15 cellular contexts compared by ENCODE assay signal in genomic region chr7:150569245-150569644, GRCh38. TPM values are rescaled to one million over a fixed set of nuclear protein-coding genes. Genes with fewer than 3 reads are reported as not detected.
DNase-seq lines count a peak whose midpoint lies in the region; ATAC-seq and TF ChIP-seq lines count a peak whose summit lies in the region.
"Had no signal": no experiment of that assay in that cellular context is flagged by ENCODE, and none has a peak within 500 bp of the region (broad histone marks: within the 10 kb centered on the region; RNA-seq: fewer than 3 reads in every experiment).

No MANE protein-coding gene starts in this region.

- H3K27ac ChIP-seq in BLaER1 treated with 17β-estradiol and CSF1 and Interleukin-3, amounts not matched to agents 10 nM and 100 nM: peak overlapping the region in 7 of 11 experiments; percentile 32 to 82 (median 67); a peak in 14 of 22 replicates
- H3K27ac ChIP-seq: SK-N-MC had no signal

- no peaks in the 10 kb centered on the region for H3K27me3 Mint-ChIP-seq in central memory CD8-positive, alpha-beta T cell
- no peaks in the 10 kb centered on the region for H3K27me3 Mint-ChIP-seq in natural killer cell (ENCODE audit: low read depth in 2 of 2)

- peaks cover 0 to 43% (median 0%) of the 10 kb centered on the region in 11 experiments; a peak in 6 of 22 replicates for H3K36me3 ChIP-seq in BLaER1 treated with 17β-estradiol and CSF1 and Interleukin-3, amounts not matched to agents 10 nM and 100 nM

- peaks cover 57% of the 10 kb centered on the region for H3K4me1 Mint-ChIP-seq in central memory CD8-positive, alpha-beta T cell
- peaks cover 60 to 71% of the 10 kb centered on the region in 2 donors for H3K4me1 Mint-ChIP-seq in natural killer cell

- TF ChIP-seq CTCF in GM12865 (IDR thresholded peaks at IDR 0.05; ENCODE audit: insufficient read depth, low read depth, low read length, missing control alignments) (no peak), natural killer cell (IDR thresholded peaks at IDR 0.05) (no peak)

- H3K4me2 ChIP-seq in BLaER1 treated with 17β-estradiol and CSF1 and Interleukin-3, amounts not matched to agents 10 nM and 100 nM: peak overlapping the region in 8 of 11 experiments; percentile 12 to 95 (median 50); a peak in 13 of 22 replicates

- peak overlapping the region; percentile 97 for H3K27ac Mint-ChIP-seq in central memory CD8-positive, alpha-beta T cell (ENCODE audit: low read depth)
- peak overlapping the region; percentile 90 to 95 for H3K27ac Mint-ChIP-seq in natural killer cell

- peak overlapping the region; percentile 88 for H3K4me3 Mint-ChIP-seq in central memory CD8-positive, alpha-beta T cell
- H3K4me3 Mint-ChIP-seq in natural killer cell: peak overlapping the region; percentile 96

- H3K27me3 ChIP-seq in BLaER1 treated with 17β-estradiol and CSF1 and Interleukin-3, amounts not matched to agents 10 nM and 100 nM: no peaks in the 10 kb centered on the region

- H3K4me1 ChIP-seq in BLaER1 treated with 17β-estradiol and CSF1 and Interleukin-3, amounts not matched to agents 10 nM and 100 nM: peaks cover 10 to 55% (median 24%) of the 10 kb centered on the region in 10 experiments

- H3K4me3 ChIP-seq in BLaER1 treated with 17β-estradiol and CSF1 and Interleukin-3, amounts not matched to agents 10 nM and 100 nM: peak overlapping the region in 2 of 10 experiments; percentile 57 to 67; a peak in 4 of 20 replicates
- peak overlapping the region; percentile 52 for H3K4me3 ChIP-seq in GM12865 (ENCODE audit: low read depth, low read length)
- H3K4me3 ChIP-seq: SK-N-MC had no signal

- intact Hi-C loops in natural killer cell (cut with micrococcal nuclease): loop anchor here (2.0 to 5.0 kb wide), 5 partner anchors 63 to 188 kb away; partner anchors contain the start of genes GIMAP5, GIMAP6 and GIMAP8

- H3K9ac ChIP-seq in BLaER1 treated with 17β-estradiol and CSF1 and Interleukin-3, amounts not matched to agents 10 nM and 100 nM: peak overlapping the region in 3 of 11 experiments; percentile 9 to 90 (median 75); a peak in 3 of 22 replicates

- peaks cover 52% of the 10 kb centered on the region for H3K36me3 Mint-ChIP-seq in central memory CD8-positive, alpha-beta T cell (ENCODE audit: insufficient read depth)
- H3K36me3 Mint-ChIP-seq in natural killer cell: peaks cover 65% of the 10 kb centered on the region

- H3K9me3 ChIP-seq in BLaER1 treated with 17β-estradiol and CSF1 and Interleukin-3, amounts not matched to agents 10 nM and 100 nM (replicated peaks in 1 of 11): peaks cover 0 to 43% (median 0%) of the 10 kb centered on the region in 11 experiments; a peak in 7 of 22 replicates

- DNase-seq in GM12865 (ENCODE audit: low read depth) (no peak), natural killer cell (no peak), SIG-M5 treated with dmso at 0.1 percent for 504 hours (lab: John Stamatoyannopoulos, UW; ENCODE audit: unreplicated experiment) (no peak), SIG-M5 (lab: John Stamatoyannopoulos, UW) (no peak)
- no peak for DNase-seq in central memory CD8-positive, alpha-beta T cell (ENCODE audit: low spot score in 2 of 2)
- DNase-seq: activated CD4-positive, alpha-beta T cell treated with anti-CD3 and anti-CD28 coated beads for 48 hours; C1 segment of cervical spinal cord; erythroblast; NCI-H1092 had no signal

- no peak for ATAC-seq in central memory CD8-positive, alpha-beta T cell (replicated peaks; ENCODE audit: extremely low read depth, poor library complexity, severe bottlenecking)
- ATAC-seq in natural killer cell (no peak), GM18517 (IDR thresholded peaks at IDR 0.05; ENCODE audit: unreplicated experiment) (no peak), GM21528 (IDR thresholded peaks at IDR 0.05; ENCODE audit: low FRiP score, unreplicated experiment) (no peak)

- H3K9me3 Mint-ChIP-seq in central memory CD8-positive, alpha-beta T cell: peaks cover 13% of the 10 kb centered on the region
- H3K9me3 Mint-ChIP-seq in natural killer cell: peaks cover 12 to 25% of the 10 kb centered on the region in 2 donors

- H4K20me1 ChIP-seq in BLaER1 treated with 17β-estradiol and CSF1 and Interleukin-3, amounts not matched to agents 10 nM and 100 nM: no peaks in the 10 kb centered on the region

RNA-seq across cellular contexts. Expression of gene GIMAP4, which starts 2.1 kb away (rescaled TPM):
- total RNA-seq in natural killer cell: 100 to 1,000 TPM; 105 to 215 (median 124) TPM
- total RNA-seq: astrocyte, NCI-H460 had no signal

RNA-seq across cellular contexts. Expression of gene GIMAP7, which starts 54.6 kb away (rescaled TPM):
- 100 to 1,000 TPM in 1 of 3 donors, 10 to 100 TPM in 2; 66.3 to 100 (median 67.6) TPM for total RNA-seq in natural killer cell
- total RNA-seq: astrocyte, NCI-H460 had no signal
